ENCODE assay signal across 19 cellular contexts in genomic region chr6:75479712-75480111, GRCh38. TPM values are rescaled to one million over a fixed set of nuclear protein-coding genes. Genes with fewer than 3 reads are reported as not detected.
"Had no signal": no experiment of that assay in that cellular context is flagged by ENCODE, and none has a peak within 500 bp of the region (broad histone marks: within the 10 kb centered on the region; RNA-seq: fewer than 3 reads in every experiment).

No MANE protein-coding gene starts in this region.

- H3K9me3 ChIP-seq: esophagus squamous epithelium, neutrophil, pancreas, thoracic aorta had no signal

- ATAC-seq: natural killer cell; stimulated activated naive B cell treated with anti-CD40 and anti-IgM and Interleukin-4, amounts not matched to agents 10 μg/mL and 1 μg/mL and 100 μg/mL, for 72 hours had no signal

- H3K27me3 ChIP-seq: esophagus squamous epithelium, neutrophil, pancreas had no signal

- DNase-seq: central memory CD4-positive, alpha-beta T cell; effector memory CD4-positive, alpha-beta T cell; esophagus squamous epithelium; foreskin melanocyte; head of caudate nucleus; natural killer cell; pancreas; right cardiac atrium; stimulated activated CD4-positive, alpha-beta T cell treated with anti-CD3 and anti-CD28 coated beads, Interleukin-15, amount 100 ng/mL, for 24 hours; stimulated activated CD4-positive, alpha-beta T cell treated with anti-CD3 and anti-CD28 coated beads, Interleukin-2, amount 100 ng/mL, for 48 hours; stimulated activated naive B cell treated with anti-CD40 and anti-IgM and Interleukin-4, amounts not matched to agents 10 μg/mL and 1 μg/mL and 100 μg/mL, for 72 hours; trophoblast cell had no signal

- H3K4me3 ChIP-seq: esophagus squamous epithelium, lung, pancreas, skin epidermis, thoracic aorta had no signal

- H3K4me1 ChIP-seq: pancreas had no signal

- H3K36me3 ChIP-seq: esophagus squamous epithelium, neutrophil, pancreas, thoracic aorta had no signal

- H3K27ac ChIP-seq: neutrophil, pancreas had no signal

- FAIRE-seq: colon, endothelial cell of umbilical vein, keratinocyte, pancreas had no signal

RNA-seq across cellular contexts. Expression of gene FILIP1, which starts 13.9 kb away (rescaled TPM):
- total RNA-seq: natural killer cell had no signal
